Comparison of ENCODE assay signal across 8 cellular contexts in the genomic region with DNA sequence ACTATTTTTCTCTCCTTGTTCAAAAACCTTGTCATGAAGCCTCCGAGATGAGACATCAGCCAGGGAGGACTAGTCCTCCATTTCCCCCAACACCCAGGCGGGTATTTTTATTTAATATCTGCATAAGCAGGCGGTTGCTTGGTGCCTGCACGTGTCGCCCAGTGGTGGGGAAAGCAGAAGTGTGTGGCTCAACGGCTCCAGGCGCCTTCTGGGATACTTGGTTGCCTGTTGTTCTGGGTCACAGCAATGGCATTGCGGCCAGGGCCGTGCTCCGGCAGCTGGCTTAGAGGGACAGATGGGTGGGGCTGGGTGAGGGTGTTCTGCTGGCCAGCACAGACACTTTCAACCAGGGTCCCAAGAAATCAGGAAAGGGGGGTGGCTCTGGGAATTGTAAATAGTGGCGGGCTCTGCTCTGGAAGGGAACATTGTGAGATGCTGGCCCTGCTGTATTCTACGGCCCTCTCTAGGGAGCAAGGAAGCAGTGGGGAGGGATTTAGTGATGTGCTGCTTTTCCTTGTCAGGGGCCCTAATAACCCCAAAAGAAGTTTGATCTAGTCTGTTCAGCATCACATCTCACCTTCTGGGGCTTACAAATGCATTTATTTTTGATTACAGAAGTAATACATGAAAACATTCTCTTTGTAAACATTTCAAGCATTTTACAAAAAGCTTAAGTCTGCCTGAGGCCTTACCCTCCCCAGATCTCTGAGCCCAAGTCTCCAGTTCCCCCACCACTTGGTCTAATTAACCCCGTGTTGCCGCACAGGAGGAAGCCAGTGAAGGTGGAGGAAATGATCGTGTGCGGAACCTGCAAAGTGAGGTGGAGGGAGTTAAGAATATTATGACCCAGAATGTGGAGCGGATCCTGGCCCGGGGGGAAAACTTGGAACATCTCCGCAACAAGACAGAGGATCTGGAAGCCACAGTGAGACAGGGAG. TPM values are rescaled to one million over a fixed set of nuclear protein-coding genes. Genes with fewer than 3 reads are reported as not detected.
DNase-seq lines count a peak whose midpoint lies in the region; ATAC-seq and TF ChIP-seq lines count a peak whose summit lies in the region.

No MANE protein-coding gene starts in this region.

- peak overlapping the region; percentile 94 for H3K4me3 Mint-ChIP-seq in T-helper 17 cell
- H3K4me3 Mint-ChIP-seq in osteocyte (ENCODE audit: unreplicated experiment) = no peak overlapping the region

- peak overlapping the region; percentile 97 for H3K27ac Mint-ChIP-seq in T-helper 17 cell
- H3K27ac Mint-ChIP-seq in osteocyte (ENCODE audit: unreplicated experiment) = peak overlapping the region; percentile 84

- TF ChIP-seq CTCF in osteocyte (IDR thresholded peaks at IDR 0.05) = no peak

- H3K36me3 Mint-ChIP-seq in T-helper 17 cell (ENCODE audit: low read depth) (peaks cover 3% of the 10 kb centered on the region), osteocyte (ENCODE audit: unreplicated experiment) (no peaks in the 10 kb centered on the region)

- peak; percentile 30 for ATAC-seq in GM18517 (IDR thresholded peaks at IDR 0.05; ENCODE audit: unreplicated experiment)
- ATAC-seq in HG02943 (IDR thresholded peaks at IDR 0.05; ENCODE audit: low read depth, unreplicated experiment) = peak; percentile 26
- ATAC-seq in T-helper 17 cell = peak; percentile 61

- peaks cover 26% of the 10 kb centered on the region for H3K4me1 Mint-ChIP-seq in T-helper 17 cell
- H3K4me1 Mint-ChIP-seq in osteocyte (ENCODE audit: unreplicated experiment) = peaks cover 48% of the 10 kb centered on the region

- DNase-seq in T-helper 17 cell (no peak), foreskin melanocyte (peak; percentile 35), osteocyte (ENCODE audit: extremely low spot score, unreplicated experiment) (no peak), DMS79 treated with DMSO at 0.1 percent for 48 hours (lab: John Stamatoyannopoulos, UW) (no peak), OCI-M2 (lab: John Stamatoyannopoulos, UW; ENCODE audit: unreplicated experiment) (no peak), dedifferentiated amniotic fluid mesenchymal stem cell (ENCODE audit: extremely low spot score) (no peak)

- no peaks in the 10 kb centered on the region for H3K27me3 Mint-ChIP-seq in T-helper 17 cell
- peaks cover 4% of the 10 kb centered on the region for H3K27me3 Mint-ChIP-seq in osteocyte (ENCODE audit: unreplicated experiment)

- no peaks in the 10 kb centered on the region for H3K9me3 ChIP-seq in T-helper 17 cell (ENCODE audit: control insufficient read depth, low read length, poor library complexity, severe bottlenecking)

- H3K9me3 Mint-ChIP-seq in osteocyte (ENCODE audit: unreplicated experiment) = no peaks in the 10 kb centered on the region

RNA-seq across cellular contexts. Expression of gene VAMP8, which starts 1.1 kb away (rescaled TPM):
- total RNA-seq in T-helper 17 cell (100 to 1,000 TPM in 1 of 2 donors, 10 to 100 TPM in 1; 82.3 to 104 TPM), osteocyte (3.1 and 3.8 TPM in 2 replicates)

RNA-seq across cellular contexts. Expression of gene VAMP5, which starts 5.7 kb away (rescaled TPM):
- total RNA-seq in T-helper 17 cell (10 to 100 TPM; 38.2 to 39.5 TPM), osteocyte (not detected in 2 replicates)

RNA-seq across cellular contexts. Expression of gene RNF181, which starts 17.0 kb away (rescaled TPM):
- total RNA-seq in T-helper 17 cell (10 to 100 TPM; 42.8 to 43.3 TPM), osteocyte (77.2 and 77.3 TPM in 2 replicates)

RNA-seq across cellular contexts. Expression of gene GGCX, which starts 17.2 kb away (rescaled TPM):
- total RNA-seq in T-helper 17 cell (10 to 100 TPM; 15.6 to 17.8 TPM), osteocyte (58.2 and 59.6 TPM in 2 replicates)

RNA-seq across cellular contexts. Expression of gene TMEM150A, which starts 24.0 kb away (rescaled TPM):
- total RNA-seq in T-helper 17 cell (1 to 10 TPM; 6.4 to 7.7 TPM), osteocyte (18.2 and 20.8 TPM in 2 replicates)

Comparison
In these comparisons a context has a peak if more than half of its experiments do, and no peak if none do; other contexts are left out.
1. RNA of gene VAMP8, which starts 1.1 kb away (total RNA-seq): 82.3 to 104 TPM in T-helper 17 cell; 3.1 to 3.8 TPM in osteocyte; every median in the first group is over 10 times any median in the second.
2. RNA of gene VAMP5, which starts 5.7 kb away (total RNA-seq): 38.2 to 39.5 TPM in T-helper 17 cell; not detected in osteocyte; every median in the first group is over 10 times any median in the second.
3. Peak in every context shown above with its lines, with median percentiles within 50 percentile points of each other: ATAC-seq.